1 cellular context compared by ENCODE assay signal in genomic region chr4:109207060-109207459, GRCh38.
TF ChIP-seq lines count a peak whose summit lies in the region.

No MANE protein-coding gene starts in this region.

TF ChIP-seq in H1, 55 proteins besides CTCF, POLR2A, EP300 and RAD21 (continued from another document):
- TF ChIP-seq CHD7 (IDR thresholded peaks at IDR 0.05; ENCODE audit: insufficient replicate concordance, low read length) (no peak), TBP (IDR thresholded peaks at IDR 0.05; ENCODE audit: low read depth, low read length) (no peak), RBBP5 (IDR thresholded peaks at IDR 0.05; ENCODE audit: borderline replicate concordance, low read depth, low read length) (no peak), ZNF274 (IDR thresholded peaks at IDR 0.05; ENCODE audit: borderline replicate concordance, extremely low read depth, low read length) (no peak), GTF2F1 (IDR thresholded peaks at IDR 0.05; ENCODE audit: borderline replicate concordance, low read depth, low read length) (no peak), ASH2L (IDR thresholded peaks at IDR 0.05; ENCODE audit: low read length) (no peak), RXRA (IDR thresholded peaks at IDR 0.05; ENCODE audit: insufficient read depth, low read depth, low read length) (no peak), RFX5 (IDR thresholded peaks at IDR 0.05; ENCODE audit: borderline replicate concordance, low read depth, low read length) (no peak)
TF ChIP-seq in H1: peak in this region for 0.
